In genomic region chr3:134357914-134358811, GRCh38 we compare ENCODE assay signal across 9 cellular contexts. TPM values are rescaled to one million over a fixed set of nuclear protein-coding genes. Genes with fewer than 3 reads are reported as not detected.
A peak's percentile ranks its signal among the peaks of the same experiment; 100 is the strongest.
DNase-seq lines count a peak whose midpoint lies in the region; ATAC-seq and FAIRE-seq lines count a peak whose summit lies in the region.
"Had no signal": no experiment of that assay in that cellular context is flagged by ENCODE, and none has a peak within 500 bp of the region (broad histone marks: within the 10 kb centered on the region; RNA-seq: fewer than 3 reads in every experiment).

No MANE protein-coding gene starts in this region.

- peak; percentile 44 to 62 for ATAC-seq in stimulated activated naive B cell treated with anti-CD40 and anti-IgM and Interleukin-4, amounts not matched to agents 10 μg/mL and 1 μg/mL and 100 μg/mL, for 72 hours (replicated peaks)

- no peak overlapping the region for H3K4me3 Mint-ChIP-seq in stimulated activated naive B cell treated with anti-CD40 and anti-IgM and Interleukin-4, amounts not matched to agents 10 μg/mL and 1 μg/mL and 100 μg/mL, for 72 hours

- no peaks in the 10 kb centered on the region for H3K9me3 Mint-ChIP-seq in stimulated activated naive B cell treated with anti-CD40 and anti-IgM and Interleukin-4, amounts not matched to agents 10 μg/mL and 1 μg/mL and 100 μg/mL, for 72 hours

- peaks cover 0 to under 1% of the 10 kb centered on the region in 2 donors for H3K4me1 Mint-ChIP-seq in stimulated activated naive B cell treated with anti-CD40 and anti-IgM and Interleukin-4, amounts not matched to agents 10 μg/mL and 1 μg/mL and 100 μg/mL, for 72 hours

- H3K36me3 Mint-ChIP-seq in stimulated activated naive B cell treated with anti-CD40 and anti-IgM and Interleukin-4, amounts not matched to agents 10 μg/mL and 1 μg/mL and 100 μg/mL, for 72 hours, result no peaks in the 10 kb centered on the region

- DNase-seq in DMS79 treated with DMSO at 0.1 percent for 48 hours (lab: John Stamatoyannopoulos, UW) (peak; percentile 64), HTR-8/SVneo (ENCODE audit: insufficient read length, low spot score) (peak; percentile 94), amniotic epithelial cell (ENCODE audit: low read depth) (peak; percentile 98), hepatic stellate cell (ENCODE audit: low spot score) (peak; percentile 91), medulla oblongata (ENCODE audit: extremely low spot score) (no peak), ureter (ENCODE audit: low spot score) (no peak), ecto neural progenitor cell (ENCODE audit: low spot score) (no peak)
- DNase-seq in stimulated activated naive B cell treated with anti-CD40 and anti-IgM and Interleukin-4, amounts not matched to agents 10 μg/mL and 1 μg/mL and 100 μg/mL, for 72 hours, result no peak

- no peak overlapping the region for H3K27ac Mint-ChIP-seq in stimulated activated naive B cell treated with anti-CD40 and anti-IgM and Interleukin-4, amounts not matched to agents 10 μg/mL and 1 μg/mL and 100 μg/mL, for 72 hours

- peaks cover 15 to 22% of the 10 kb centered on the region in 2 donors for H3K27me3 Mint-ChIP-seq in stimulated activated naive B cell treated with anti-CD40 and anti-IgM and Interleukin-4, amounts not matched to agents 10 μg/mL and 1 μg/mL and 100 μg/mL, for 72 hours

- peak; percentile 92 for FAIRE-seq in HTR-8/SVneo (lab: Jason Lieb, UNC)

RNA-seq across cellular contexts. Expression of gene AMOTL2, which starts 16.1 kb away (rescaled TPM):
- 76.2 TPM for total RNA-seq in ureter
- total RNA-seq: T-helper 1 cell treated with Interleukin-12 subunit alpha and Interleukin-12 subunit beta and Interleukin-4 antibody, amounts not matched to agents 30 ng/mL and 1 ng/mL, for 36 hours had no signal

Comparison
In these comparisons a context has a peak if more than half of its experiments do, and no peak if none do; other contexts are left out.
1. DNase-seq: peak in DMS79 treated with DMSO at 0.1 percent for 48 hours (single experiment), HTR-8/SVneo (single experiment), amniotic epithelial cell (single experiment) and hepatic stellate cell (single experiment); none in stimulated activated naive B cell treated with anti-CD40 and anti-IgM and Interleukin-4, amounts not matched to agents 10 μg/mL and 1 μg/mL and 100 μg/mL, for 72 hours (single experiment), medulla oblongata (single experiment), ureter (single experiment) and ecto neural progenitor cell (single experiment).